In genomic region chr2:28227498-28227897, GRCh38 we compare ENCODE assay signal across 27 cellular contexts.
"Had no signal": no experiment of that assay in that cellular context is flagged by ENCODE, and none has a peak within 500 bp of the region (broad histone marks: within the 10 kb centered on the region; RNA-seq: fewer than 3 reads in every experiment).

No MANE protein-coding gene starts in this region.

- DNase-seq: dorsolateral prefrontal cortex; effector CD4-positive, alpha-beta T cell; foreskin fibroblast; gastrocnemius medialis; head of caudate nucleus; left ventricle myocardium superior; mucosa of descending colon; naive B cell; sigmoid colon; stimulated activated CD4-positive, alpha-beta T cell treated with anti-CD3 and anti-CD28 coated beads, Interleukin-4, amount 100 ng/mL, for 4 hours; stimulated activated naive CD8-positive, alpha-beta T cell treated with anti-CD3 and anti-CD28 coated beads, Interleukin-15, Interleukin-2, amounts not matched to agents 100 U/mL and 50 U/mL, for 24 hours; upper lobe of left lung had no signal

- H3K4me1 ChIP-seq: prostate gland had no signal

- H3K27me3 Mint-ChIP-seq: memory B cell; naive B cell; natural killer cell treated with Interleukin-12 subunit alpha and Interleukin-12 subunit beta and Interleukin-15 and Interleukin-18, amount 100 ng/mL, for 72 hours; stimulated activated memory B cell treated with anti-CD40 and anti-IgM and Interleukin-4, amounts not matched to agents 10 μg/mL and 1 μg/mL and 100 μg/mL, for 72 hours had no signal

- H3K9me3 Mint-ChIP-seq: memory B cell; mesothelial cell of epicardium; naive B cell; natural killer cell treated with Interleukin-12 subunit alpha and Interleukin-12 subunit beta and Interleukin-15 and Interleukin-18, amount 100 ng/mL, for 72 hours; neural crest cell; stimulated activated memory B cell treated with anti-CD40 and anti-IgM and Interleukin-4, amounts not matched to agents 10 μg/mL and 1 μg/mL and 100 μg/mL, for 72 hours had no signal

- H3K27ac ChIP-seq: epithelial cell of prostate, neutrophil, prostate gland, right atrium auricular region, sigmoid colon, thoracic aorta, tibial nerve, upper lobe of left lung had no signal

- H3K36me3 Mint-ChIP-seq: mesothelial cell of epicardium; natural killer cell treated with Interleukin-12 subunit alpha and Interleukin-12 subunit beta and Interleukin-15 and Interleukin-18, amount 100 ng/mL, for 72 hours had no signal

- H3K27ac Mint-ChIP-seq: mesothelial cell of epicardium; stimulated activated memory B cell treated with anti-CD40 and anti-IgM and Interleukin-4, amounts not matched to agents 10 μg/mL and 1 μg/mL and 100 μg/mL, for 72 hours had no signal

- H3K27me3 ChIP-seq: dorsolateral prefrontal cortex, gastrocnemius medialis, neutrophil, right atrium auricular region, sigmoid colon, tibial nerve, upper lobe of left lung had no signal

- H3K4me3 ChIP-seq: dorsolateral prefrontal cortex, gastrocnemius medialis, lung, mucosa of descending colon, prostate gland, right atrium auricular region, sigmoid colon, thoracic aorta, tibial nerve, upper lobe of left lung had no signal

- H3K9me3 ChIP-seq: gastrocnemius medialis, mucosa of descending colon, neutrophil, prostate gland, right atrium auricular region, sigmoid colon, thoracic aorta, tibial nerve, upper lobe of left lung had no signal

- H3K36me3 ChIP-seq: gastrocnemius medialis, neutrophil, prostate gland, right atrium auricular region, sigmoid colon, thoracic aorta, tibial nerve, upper lobe of left lung had no signal

- H3K4me3 Mint-ChIP-seq: memory B cell; mesothelial cell of epicardium; naive B cell; natural killer cell treated with Interleukin-12 subunit alpha and Interleukin-12 subunit beta and Interleukin-15 and Interleukin-18, amount 100 ng/mL, for 72 hours; neural crest cell; stimulated activated memory B cell treated with anti-CD40 and anti-IgM and Interleukin-4, amounts not matched to agents 10 μg/mL and 1 μg/mL and 100 μg/mL, for 72 hours had no signal

- ATAC-seq: esophagus mucosa; gastrocnemius medialis; left ventricle myocardium superior; mucosa of descending colon; natural killer cell treated with Interleukin-12 subunit alpha and Interleukin-12 subunit beta and Interleukin-15 and Interleukin-18, amount 100 ng/mL, for 72 hours; stimulated activated memory B cell treated with anti-CD40 and anti-IgM and Interleukin-4, amounts not matched to agents 10 μg/mL and 1 μg/mL and 100 μg/mL, for 72 hours; stimulated activated naive CD8-positive, alpha-beta T cell treated with anti-CD3 and anti-CD28 coated beads, Interleukin-15, Interleukin-2, amounts not matched to agents 100 U/mL and 50 U/mL, for 24 hours had no signal

- H3K4me1 Mint-ChIP-seq: neural crest cell; stimulated activated memory B cell treated with anti-CD40 and anti-IgM and Interleukin-4, amounts not matched to agents 10 μg/mL and 1 μg/mL and 100 μg/mL, for 72 hours had no signal

- FAIRE-seq: colon, keratinocyte had no signal
